In the genomic region with DNA sequence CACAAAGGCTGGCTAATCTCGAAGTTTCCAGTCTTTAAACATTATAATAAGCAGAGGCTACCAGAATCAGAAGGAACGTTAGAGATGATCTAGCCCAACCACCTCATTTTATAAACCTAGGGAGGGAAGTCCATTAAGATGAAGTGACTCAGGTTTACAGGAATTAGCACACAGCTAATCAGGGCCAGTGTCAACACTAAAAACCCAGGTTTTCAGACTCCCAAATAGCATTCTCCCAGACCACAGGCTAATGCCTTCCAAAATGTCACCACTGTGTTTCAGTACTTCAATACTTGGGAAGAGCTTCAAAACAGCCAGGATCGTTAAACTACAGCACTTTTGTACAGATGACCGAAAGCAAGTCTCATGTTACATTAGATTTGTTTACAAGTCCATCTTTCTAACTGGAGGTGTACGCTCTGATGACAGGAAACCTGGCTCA, we compare ENCODE assay signal across 15 cellular contexts.
DNase-seq lines count a peak whose midpoint lies in the region; ATAC-seq, FAIRE-seq and TF ChIP-seq lines count a peak whose summit lies in the region.
"Had no signal": no experiment of that assay in that cellular context is flagged by ENCODE, and none has a peak within 500 bp of the region (broad histone marks: within the 10 kb centered on the region; RNA-seq: fewer than 3 reads in every experiment).

No MANE protein-coding gene starts in this region.

- H3K36me3 ChIP-seq in HEK293 (ENCODE audit: control insufficient read depth in 2 of 2, insufficient read depth in 1 of 2, low read length in 2 of 2) (peaks cover 0 to 3% of the 10 kb centered on the region in 2 experiments; a peak in 1 of 3 replicates), astrocyte (ENCODE audit: insufficient read depth, low read length) (no peaks in the 10 kb centered on the region), HepG2 (replicated peaks in 1 of 2; ENCODE audit: control insufficient read depth in 1 of 2, insufficient read depth in 2 of 2, low read length in 2 of 2) (peaks cover 20 to 45% of the 10 kb centered on the region in 2 experiments), MM.1S (replicated peaks; ENCODE audit: insufficient read depth, low read length) (no peaks in the 10 kb centered on the region)
- H3K36me3 ChIP-seq: gastrocnemius medialis had no signal

- no TSS peak for BruUV-seq in HepG2 (replicated peaks; lab: Mats Ljungman, UMichigan)

- WGBS in HepG2 (ENCODE audit: low lambda C conversion rate), result 60% methylated on average over 5 of the region's 5 CpGs

- TF ChIP-seq CTCF in AG10803 (conservative IDR thresholded peaks at IDR 0.05; ENCODE audit: low read length) (no peak), HEK293 (tag by site-specific recombination; IDR thresholded peaks at IDR 0.05) (no peak), astrocyte (IDR thresholded peaks at IDR 0.05; ENCODE audit: insufficient read depth, low read depth, low read length) (no peak), HepG2 (CRISPR knock-in tag; IDR thresholded peaks at IDR 0.05) (no peak), MM.1S (IDR thresholded peaks at IDR 0.05; ENCODE audit: low read length) (no peak)

- H3K27ac Mint-ChIP-seq in astrocyte (ENCODE audit: unreplicated experiment), result peak overlapping the region; percentile 36
- H3K27ac Mint-ChIP-seq in activated naive CD8-positive, alpha-beta T cell treated with anti-CD3 and anti-CD28 coated beads, Interleukin-2, amount 50 U/mL, for 24 hours, result no peak overlapping the region
- no peak overlapping the region for H3K27ac Mint-ChIP-seq in activated CD4-positive, alpha-beta memory T cell treated with anti-CD3 and anti-CD28 coated beads for 36 hours
- H3K27ac Mint-ChIP-seq: activated naive CD4-positive, alpha-beta T cell treated with anti-CD3 and anti-CD28 coated beads, Interleukin-2, amount 10 ng/mL, durations not matched to agents 7 days and 5 days; B cell; natural killer cell had no signal

- H3F3A ChIP-seq in MM.1S (ENCODE audit: insufficient read depth, low read length), result no peaks in the 10 kb centered on the region

- peak overlapping the region; percentile 49 for H3K4me2 ChIP-seq in astrocyte (ENCODE audit: low read length)
- H3K4me2 ChIP-seq in HepG2 (ENCODE audit: low read depth, low read length), result no peak overlapping the region
- H3K4me2 ChIP-seq in MM.1S (ENCODE audit: low read depth, low read length), result no peak overlapping the region

- H4K20me1 ChIP-seq in astrocyte (ENCODE audit: insufficient read depth, low read length) (peaks cover 71% of the 10 kb centered on the region), HepG2 (ENCODE audit: insufficient read depth, low read length) (peaks cover 14% of the 10 kb centered on the region; the same call in 1 of the 2 replicates), MM.1S (ENCODE audit: insufficient read depth, low read length) (no peaks in the 10 kb centered on the region)

- no peak for TF ChIP-seq RAD21 in HepG2 (CRISPR knock-in tag; IDR thresholded peaks at IDR 0.05)

- no peak for ATAC-seq in HepG2
- no peak for ATAC-seq in activated naive CD8-positive, alpha-beta T cell treated with anti-CD3 and anti-CD28 coated beads, Interleukin-2, amount 50 U/mL, for 24 hours
- ATAC-seq in GM21619 (IDR thresholded peaks at IDR 0.05; ENCODE audit: unreplicated experiment), result no peak
- ATAC-seq: gastrocnemius medialis, natural killer cell, psoas muscle had no signal

- DNase-seq in AG10803 (ENCODE audit: low read depth), result peak; percentile 60
- DNase-seq in astrocyte (ENCODE audit: low read depth), result peak; percentile 91
- no peak for DNase-seq in HepG2 (ENCODE audit: low spot score)
- DNase-seq in activated naive CD8-positive, alpha-beta T cell treated with anti-CD3 and anti-CD28 coated beads, Interleukin-2, amount 50 U/mL, for 24 hours, result no peak
- no peak for DNase-seq in MM.1S
- DNase-seq in activated CD4-positive, alpha-beta memory T cell treated with anti-CD3 and anti-CD28 coated beads for 36 hours, result no peak
- DNase-seq: activated CD4-positive, alpha-beta T cell treated with anti-CD3 and anti-CD28 coated beads for 1 hour; activated naive CD4-positive, alpha-beta T cell treated with anti-CD3 and anti-CD28 coated beads, Interleukin-2, amount 10 ng/mL, durations not matched to agents 7 days and 5 days; gastrocnemius medialis; natural killer cell; psoas muscle; SHP77 had no signal

- H3K9me2 ChIP-seq in MM.1S (replicated peaks; ENCODE audit: insufficient read depth, low read length), result no peaks in the 10 kb centered on the region

- FAIRE-seq in astrocyte (lab: Jason Lieb, UNC) (peak; percentile 83), HepG2 (lab: Jason Lieb, UNC) (no peak)

- CTCF ChIA-PET in HEK293 (lab: Yijun Ruan, JAX), result no interaction called here
- CTCF ChIA-PET in HepG2 (lab: Yijun Ruan, JAX; ENCODE audit: low intra/inter-chr PET ratio, low total read pairs), result no interaction called here
- CTCF ChIA-PET in activated CD4-positive, alpha-beta memory T cell treated with anti-CD3 and anti-CD28 coated beads for 36 hours (lab: Charles Lee), result no interaction called here

- H3K79me2 ChIP-seq in astrocyte (ENCODE audit: insufficient read depth, low read length), result peaks cover 77% of the 10 kb centered on the region
- H3K79me2 ChIP-seq in HepG2 (ENCODE audit: insufficient read depth, low read length), result peaks cover 85% of the 10 kb centered on the region
- H3K79me2 ChIP-seq in MM.1S (ENCODE audit: low read length), result peaks cover 48% of the 10 kb centered on the region

- intact Hi-C loops in HepG2 (cut with micrococcal nuclease; ENCODE audit: unreplicated experiment), result no loop called here
- intact Hi-C loops in activated CD4-positive, alpha-beta memory T cell treated with anti-CD3 and anti-CD28 coated beads for 36 hours (cut with micrococcal nuclease), result no loop called here

- no peak for TF ChIP-seq POLR2A in HepG2 (IDR thresholded peaks at IDR 0.05; ENCODE audit: insufficient read depth in 1 of 2, low read depth in 2 of 2, low read length in 2 of 2)

- no peak overlapping the region for H3K27ac ChIP-seq in HEK293 (ENCODE audit: extremely low read depth, low read depth, low read length)
- H3K27ac ChIP-seq in astrocyte (ENCODE audit: low read depth, low read length), result peak overlapping the region; percentile 36
- H3K27ac ChIP-seq in HepG2 (ENCODE audit: extremely low read length, insufficient read depth, low read length), result no peak overlapping the region
- H3K27ac ChIP-seq in MM.1S (ENCODE audit: low read length), result no peak overlapping the region
- H3K27ac ChIP-seq: psoas muscle had no signal

- peaks cover 48% of the 10 kb centered on the region for H3K4me1 Mint-ChIP-seq in astrocyte (ENCODE audit: low read depth, unreplicated experiment)
- H3K4me1 Mint-ChIP-seq in activated naive CD8-positive, alpha-beta T cell treated with anti-CD3 and anti-CD28 coated beads, Interleukin-2, amount 50 U/mL, for 24 hours, result peaks cover 63% of the 10 kb centered on the region
- peaks cover 51% of the 10 kb centered on the region for H3K4me1 Mint-ChIP-seq in activated CD4-positive, alpha-beta memory T cell treated with anti-CD3 and anti-CD28 coated beads for 36 hours (ENCODE audit: low read depth)

- in situ Hi-C loops in HepG2 (cut with HindIII; ENCODE audit: extremely low pct_ligation_motif_present, low pct_unique_long_range_greater_than_20kb), result no loop called here

- H3K9me3 ChIP-seq in HEK293 (ENCODE audit: control insufficient read depth, insufficient read depth, low read depth, low read length), result no peaks in the 10 kb centered on the region
- no peaks in the 10 kb centered on the region for H3K9me3 ChIP-seq in astrocyte (ENCODE audit: insufficient read depth, low read depth, low read length)
- H3K9me3 ChIP-seq in HepG2 (ENCODE audit: low read length), result no peaks in the 10 kb centered on the region
- H3K9me3 ChIP-seq in MM.1S (replicated peaks; ENCODE audit: insufficient read depth, low read length), result no peaks in the 10 kb centered on the region
- H3K9me3 ChIP-seq: gastrocnemius medialis, psoas muscle had no signal

- H2AFZ ChIP-seq in astrocyte (ENCODE audit: low read depth, low read length), result no peak overlapping the region
- no peak overlapping the region for H2AFZ ChIP-seq in HepG2 (ENCODE audit: low read length)
- no peak overlapping the region for H2AFZ ChIP-seq in MM.1S (ENCODE audit: low read length)

- TF ChIP-seq EP300 in HepG2 (IDR thresholded peaks at IDR 0.05; ENCODE audit: low read depth in 2 of 2, low read length in 2 of 2), result no peak
- no peak for TF ChIP-seq EP300 in HepG2 (CRISPR knock-in tag; IDR thresholded peaks at IDR 0.05; ENCODE audit: borderline replicate concordance)

- no peak overlapping the region for H3K4me3 Mint-ChIP-seq in astrocyte (ENCODE audit: unreplicated experiment)
- H3K4me3 Mint-ChIP-seq in activated naive CD8-positive, alpha-beta T cell treated with anti-CD3 and anti-CD28 coated beads, Interleukin-2, amount 50 U/mL, for 24 hours, result no peak overlapping the region
- H3K4me3 Mint-ChIP-seq in activated CD4-positive, alpha-beta memory T cell treated with anti-CD3 and anti-CD28 coated beads for 36 hours, result no peak overlapping the region
- H3K4me3 Mint-ChIP-seq: activated naive CD4-positive, alpha-beta T cell treated with anti-CD3 and anti-CD28 coated beads, Interleukin-2, amount 10 ng/mL, durations not matched to agents 7 days and 5 days; B cell; natural killer cell had no signal

- POLR2A ChIA-PET in HEK293 (lab: Yijun Ruan, JAX), result no interaction called here
- POLR2A ChIA-PET in HepG2 (lab: Yijun Ruan, JAX), result no interaction called here
- POLR2A ChIA-PET in activated CD4-positive, alpha-beta memory T cell treated with anti-CD3 and anti-CD28 coated beads for 36 hours (lab: Charles Lee), result no interaction called here

- no peaks in the 10 kb centered on the region for H3K27me3 Mint-ChIP-seq in astrocyte (ENCODE audit: low read depth, unreplicated experiment)
- H3K27me3 Mint-ChIP-seq in activated naive CD8-positive, alpha-beta T cell treated with anti-CD3 and anti-CD28 coated beads, Interleukin-2, amount 50 U/mL, for 24 hours, result no peaks in the 10 kb centered on the region
- no peaks in the 10 kb centered on the region for H3K27me3 Mint-ChIP-seq in activated CD4-positive, alpha-beta memory T cell treated with anti-CD3 and anti-CD28 coated beads for 36 hours
- H3K27me3 Mint-ChIP-seq: activated naive CD4-positive, alpha-beta T cell treated with anti-CD3 and anti-CD28 coated beads, Interleukin-2, amount 10 ng/mL, durations not matched to agents 7 days and 5 days; B cell had no signal

- H3K9me3 Mint-ChIP-seq in astrocyte (ENCODE audit: unreplicated experiment), result peaks cover 2% of the 10 kb centered on the region
- H3K9me3 Mint-ChIP-seq in activated naive CD8-positive, alpha-beta T cell treated with anti-CD3 and anti-CD28 coated beads, Interleukin-2, amount 50 U/mL, for 24 hours, result no peaks in the 10 kb centered on the region
- no peaks in the 10 kb centered on the region for H3K9me3 Mint-ChIP-seq in activated CD4-positive, alpha-beta memory T cell treated with anti-CD3 and anti-CD28 coated beads for 36 hours
- H3K9me3 Mint-ChIP-seq: activated naive CD4-positive, alpha-beta T cell treated with anti-CD3 and anti-CD28 coated beads, Interleukin-2, amount 10 ng/mL, durations not matched to agents 7 days and 5 days; natural killer cell had no signal

- H3K9ac ChIP-seq in astrocyte (ENCODE audit: low read length), result no peak overlapping the region
- H3K9ac ChIP-seq in HepG2 (ENCODE audit: insufficient read depth, low read depth, low read length), result no peak overlapping the region
- H3K9ac ChIP-seq in MM.1S (ENCODE audit: low read length), result no peak overlapping the region

- H3K4me1 ChIP-seq in HEK293 (ENCODE audit: control insufficient read depth, insufficient read depth, low read length) (peaks cover 3% of the 10 kb centered on the region; the same call in 1 of the 2 replicates), astrocyte (ENCODE audit: insufficient read depth, low read length) (peaks cover 26% of the 10 kb centered on the region), HepG2 (ENCODE audit: insufficient read depth, low read length) (peaks cover 70% of the 10 kb centered on the region), MM.1S (ENCODE audit: low read length) (peaks cover 14% of the 10 kb centered on the region)

- peaks cover 10% of the 10 kb centered on the region for H3K36me3 Mint-ChIP-seq in astrocyte (ENCODE audit: low read depth, unreplicated experiment)
- H3K36me3 Mint-ChIP-seq in activated naive CD8-positive, alpha-beta T cell treated with anti-CD3 and anti-CD28 coated beads, Interleukin-2, amount 50 U/mL, for 24 hours (ENCODE audit: low read depth), result peaks cover 18% of the 10 kb centered on the region
- peaks cover 13% of the 10 kb centered on the region for H3K36me3 Mint-ChIP-seq in activated CD4-positive, alpha-beta memory T cell treated with anti-CD3 and anti-CD28 coated beads for 36 hours
- H3K36me3 Mint-ChIP-seq: natural killer cell had no signal

- H3K27me3 ChIP-seq in astrocyte (ENCODE audit: insufficient read depth, low read length) (no peaks in the 10 kb centered on the region), HepG2 (ENCODE audit: control insufficient read depth in 1 of 2, insufficient read depth in 2 of 2, low read length in 2 of 2) (no peaks in the 10 kb centered on the region), MM.1S (replicated peaks; ENCODE audit: insufficient read depth, low read length) (no peaks in the 10 kb centered on the region)
- H3K27me3 ChIP-seq: gastrocnemius medialis had no signal

- no peak overlapping the region for H3K4me3 ChIP-seq in AG10803 (ENCODE audit: low read length)
- no peak overlapping the region for H3K4me3 ChIP-seq in HEK293 (ENCODE audit: low read depth, low read length)
- no peak overlapping the region for H3K4me3 ChIP-seq in astrocyte (ENCODE audit: insufficient read depth, low read depth, low read length)
- H3K4me3 ChIP-seq in HepG2 (replicated peaks in 1 of 3; ENCODE audit: insufficient read depth in 1 of 3, low read depth in 2 of 3, low read length in 3 of 3), result no peak overlapping the region
- no peak overlapping the region for H3K4me3 ChIP-seq in MM.1S (ENCODE audit: low read length)
- H3K4me3 ChIP-seq: gastrocnemius medialis, psoas muscle had no signal

Comparison
In these comparisons a context has a peak if more than half of its experiments do, and no peak if none do; other contexts are left out.
1. DNase-seq: peak in AG10803 (single experiment) and astrocyte (single experiment); none in HepG2 (single experiment), activated naive CD8-positive, alpha-beta T cell treated with anti-CD3 and anti-CD28 coated beads, Interleukin-2, amount 50 U/mL, for 24 hours (single experiment), MM.1S (single experiment) and activated CD4-positive, alpha-beta memory T cell treated with anti-CD3 and anti-CD28 coated beads for 36 hours (single experiment).